6 cellular contexts compared by ENCODE assay signal in genomic region chr12:42737364-42737763, GRCh38.
"Had no signal": no experiment of that assay in that cellular context is flagged by ENCODE, and none has a peak within 500 bp of the region (broad histone marks: within the 10 kb centered on the region; RNA-seq: fewer than 3 reads in every experiment).

No MANE protein-coding gene starts in this region.

- H3K27ac Mint-ChIP-seq: H9 had no signal

- H3K4me3 Mint-ChIP-seq: H9 had no signal

- H3K27ac ChIP-seq: GM23248 had no signal

- DNase-seq: GM23248, GOT3, H9, HCEC 1CT, IMR-90 had no signal

- H3K9me3 Mint-ChIP-seq: H9 had no signal

- H3K4me3 ChIP-seq: GM23248, K562 had no signal

- ATAC-seq: K562 had no signal
